In the genomic region with DNA sequence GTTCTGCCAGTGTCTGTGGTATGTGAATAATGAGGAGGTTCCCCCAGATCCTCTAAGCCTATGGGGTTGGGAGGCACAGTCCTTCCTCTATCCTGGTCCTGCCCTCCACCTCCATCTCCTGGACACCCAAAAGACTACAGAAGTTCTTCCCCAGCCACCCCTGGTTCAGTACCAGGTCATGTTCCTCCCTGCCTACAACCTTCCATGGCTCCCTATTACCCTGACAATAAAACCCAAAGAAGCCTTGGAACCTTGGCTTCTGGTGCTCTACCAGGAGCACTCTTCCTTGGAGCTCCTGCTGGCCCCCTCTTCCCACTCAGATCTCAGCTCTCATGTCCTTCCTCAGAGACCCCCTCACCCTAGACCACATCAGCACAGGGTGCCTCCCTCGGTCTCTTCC, we compare ENCODE assay signal across 22 cellular contexts. TPM values are rescaled to one million over a fixed set of nuclear protein-coding genes. Genes with fewer than 3 reads are reported as not detected.
DNase-seq lines count a peak whose midpoint lies in the region; ATAC-seq, FAIRE-seq and TF ChIP-seq lines count a peak whose summit lies in the region.
"Had no signal": no experiment of that assay in that cellular context is flagged by ENCODE, and none has a peak within 500 bp of the region (broad histone marks: within the 10 kb centered on the region; RNA-seq: fewer than 3 reads in every experiment).

No MANE protein-coding gene starts in this region.

- no peak overlapping the region for H3K27ac ChIP-seq in left ventricle myocardium inferior (replicated peaks)
- H3K27ac ChIP-seq in H1 (ENCODE audit: low read depth, low read length) = no peak overlapping the region
- H3K27ac ChIP-seq: BLaER1 treated with 17β-estradiol and CSF1 and Interleukin-3, amounts not matched to agents 10 nM and 100 nM had no signal

- H3K23me2 ChIP-seq in H1 (ENCODE audit: low read depth, low read length) = peaks cover 26% of the 10 kb centered on the region; the same call in 1 of the 2 replicates

- H3K79me2 ChIP-seq in H1 (ENCODE audit: control insufficient read depth in 1 of 2, insufficient read depth in 2 of 2, low read length in 2 of 2) = no peaks in the 10 kb centered on the region

- H2AFZ ChIP-seq in H1 (ENCODE audit: low read length) = no peak overlapping the region
- H2AFZ ChIP-seq: GM23338 had no signal

- ATAC-seq in left ventricle myocardium superior = no peak
- no peak for ATAC-seq in stimulated activated effector memory CD8-positive, alpha-beta T cell treated with anti-CD3 and anti-CD28 coated beads, Interleukin-12 subunit alpha, Interleukin-12 subunit beta, amount 100 ng/mL, for 72 hours
- ATAC-seq: CD8-positive, alpha-beta T cell; GM12878; GM23338; HCT116 had no signal

- TF ChIP-seq RAD21 in H1 (IDR thresholded peaks at IDR 0.05 in 1 of 2, conservative IDR thresholded peaks at IDR 0.05 in 1 of 2; ENCODE audit: low read depth in 2 of 2, low read length in 2 of 2) = no peak

- intact Hi-C loops in left ventricle myocardium inferior (cut with micrococcal nuclease) (no loop called here), left ventricle myocardium superior (cut with micrococcal nuclease) (no loop called here)

- peaks cover 0 to 29% of the 10 kb centered on the region in 2 experiments for H4K20me1 ChIP-seq in H1 (replicated peaks in 1 of 2; ENCODE audit: control insufficient read depth in 1 of 2, insufficient read depth in 2 of 2, low read length in 2 of 2)

- H2BK5ac ChIP-seq in H1 (ENCODE audit: low read depth, low read length) = no peak overlapping the region

- no peak overlapping the region for H3K56ac ChIP-seq in H1 (replicated peaks; ENCODE audit: insufficient read length, low read depth, low read length)

- no peak overlapping the region for H2BK12ac ChIP-seq in H1 (ENCODE audit: low read depth, low read length)

- no peak overlapping the region for H4K8ac ChIP-seq in H1 (ENCODE audit: extremely low read depth, insufficient read depth, low read length)

- H3K4me2 ChIP-seq in H1 (ENCODE audit: insufficient read depth in 1 of 2, low read depth in 2 of 2, low read length in 2 of 2) = no peak overlapping the region
- H3K4me2 ChIP-seq: GM23338 had no signal

- DNase-seq in left ventricle myocardium inferior = peak; percentile 5
- DNase-seq in left ventricle myocardium superior = no peak
- no peak for DNase-seq in H1 (ENCODE audit: low read depth in 1 of 2, low spot score in 2 of 2)
- no peak for DNase-seq in stimulated activated effector memory CD8-positive, alpha-beta T cell treated with anti-CD3 and anti-CD28 coated beads, Interleukin-12 subunit alpha, Interleukin-12 subunit beta, amount 100 ng/mL, for 72 hours (ENCODE audit: low spot score in 2 of 2)
- no peak for DNase-seq in foreskin melanocyte
- DNase-seq in immature natural killer cell = no peak
- no peak for DNase-seq in NAMALWA (ENCODE audit: low spot score)
- DNase-seq: 8988T, DMS 273 treated with DMSO at 0.1 percent for 48 hours, DMS53, DND-41, EL, H7, IMR-90 had no signal

- H3K4me1 Mint-ChIP-seq in stimulated activated effector memory CD8-positive, alpha-beta T cell treated with anti-CD3 and anti-CD28 coated beads, Interleukin-12 subunit alpha, Interleukin-12 subunit beta, amount 100 ng/mL, for 72 hours = peaks cover 6% of the 10 kb centered on the region
- H3K4me1 Mint-ChIP-seq in immature natural killer cell = no peaks in the 10 kb centered on the region
- H3K4me1 Mint-ChIP-seq: B cell, GM23338 had no signal

- H2AK5ac ChIP-seq in H1 (ENCODE audit: low read depth, low read length) = no peak overlapping the region

- H3K9me3 Mint-ChIP-seq in stimulated activated effector memory CD8-positive, alpha-beta T cell treated with anti-CD3 and anti-CD28 coated beads, Interleukin-12 subunit alpha, Interleukin-12 subunit beta, amount 100 ng/mL, for 72 hours = no peaks in the 10 kb centered on the region
- H3K9me3 Mint-ChIP-seq in immature natural killer cell = peaks cover 0 to 2% (median 0%) of the 10 kb centered on the region in 6 donors
- H3K9me3 Mint-ChIP-seq: CD8-positive, alpha-beta T cell; GM23338 had no signal

- no peak overlapping the region for H2BK15ac ChIP-seq in H1 (ENCODE audit: low read length)

- H3K4me3 ChIP-seq in left ventricle myocardium inferior (no peak overlapping the region), H1 (ENCODE audit: extremely low read depth in 1 of 4, insufficient read depth in 2 of 4, low read depth in 3 of 4, low read length in 4 of 4) (no peak overlapping the region)
- H3K4me3 ChIP-seq: BLaER1 treated with 17β-estradiol and CSF1 and Interleukin-3, amounts not matched to agents 10 nM and 100 nM; GM12878; GM23338 had no signal

- no peak overlapping the region for H2BK20ac ChIP-seq in H1 (ENCODE audit: low read length)

- H3K4me1 ChIP-seq in left ventricle myocardium inferior = no peaks in the 10 kb centered on the region
- no peaks in the 10 kb centered on the region; a peak in 1 of 7 replicates for H3K4me1 ChIP-seq in H1 (replicated peaks in 1 of 4; ENCODE audit: control insufficient read depth in 3 of 4, insufficient read depth in 4 of 4, low read length in 3 of 4)

- no peak overlapping the region for H3K14ac ChIP-seq in H1 (ENCODE audit: insufficient read length)

- H3K36me3 Mint-ChIP-seq in stimulated activated effector memory CD8-positive, alpha-beta T cell treated with anti-CD3 and anti-CD28 coated beads, Interleukin-12 subunit alpha, Interleukin-12 subunit beta, amount 100 ng/mL, for 72 hours = no peaks in the 10 kb centered on the region
- no peaks in the 10 kb centered on the region for H3K36me3 Mint-ChIP-seq in immature natural killer cell
- H3K36me3 Mint-ChIP-seq: CD8-positive, alpha-beta T cell had no signal

- H3K4ac ChIP-seq in H1 (replicated peaks; ENCODE audit: insufficient read length, low read depth, low read length) = no peak overlapping the region

- peaks cover 6% of the 10 kb centered on the region for H3K27me3 ChIP-seq in left ventricle myocardium inferior (ENCODE audit: low read depth)
- H3K27me3 ChIP-seq in H1 (replicated peaks in 1 of 4; ENCODE audit: control insufficient read depth in 3 of 4, extremely low read depth in 1 of 4, insufficient read depth in 3 of 4, low read length in 3 of 4) = peaks cover 0 to 8% (median 2%) of the 10 kb centered on the region in 4 experiments; a peak in 2 of 7 replicates
- H3K27me3 ChIP-seq: BLaER1 treated with 17β-estradiol and CSF1 and Interleukin-3, amounts not matched to agents 10 nM and 100 nM had no signal

- no peak for FAIRE-seq in H1 (lab: Jason Lieb, UNC)
- FAIRE-seq: GM12878, GM19239 had no signal

- no peak overlapping the region for H4K5ac ChIP-seq in H1 (ENCODE audit: insufficient read length, low read depth, low read length)

- no peaks in the 10 kb centered on the region for H3K79me1 ChIP-seq in H1 (ENCODE audit: low read depth, low read length)

- H3K9me3 ChIP-seq in left ventricle myocardium inferior (replicated peaks) (no peaks in the 10 kb centered on the region), H1 (ENCODE audit: insufficient read depth in 2 of 2, low read depth in 1 of 2, low read length in 1 of 2) (no peaks in the 10 kb centered on the region; a peak in 1 of 4 replicates)

- POLR2A ChIA-PET in H1 (lab: Charles Lee; ENCODE audit: partially characterized antibody) = no interaction called here

- H3K27ac Mint-ChIP-seq in stimulated activated effector memory CD8-positive, alpha-beta T cell treated with anti-CD3 and anti-CD28 coated beads, Interleukin-12 subunit alpha, Interleukin-12 subunit beta, amount 100 ng/mL, for 72 hours = peak overlapping the region; percentile 23
- H3K27ac Mint-ChIP-seq in immature natural killer cell = peak overlapping the region in 2 of 6 donors; percentile 13 to 14
- H3K27ac Mint-ChIP-seq: B cell; CD8-positive, alpha-beta T cell; GM23338 had no signal

- CTCF ChIA-PET in H1 (lab: Charles Lee; ENCODE audit: partially characterized antibody) = interaction anchor here (0.7 to 4.6 kb wide), 6 partner anchors 11 to 658 kb away, joined by 3 to 37 read pairs (median 6); no protein-coding TSS in a partner anchor

- H3K36me3 ChIP-seq in left ventricle myocardium inferior (no peaks in the 10 kb centered on the region), H1 (ENCODE audit: control insufficient read depth in 2 of 4, insufficient read depth in 4 of 4, low read length in 3 of 4) (no peaks in the 10 kb centered on the region)
- H3K36me3 ChIP-seq: BLaER1 treated with 17β-estradiol and CSF1 and Interleukin-3, amounts not matched to agents 10 nM and 100 nM had no signal

- no peak overlapping the region for H3K23ac ChIP-seq in H1 (ENCODE audit: insufficient read length)

- no peak for TF ChIP-seq POLR2A in H1 (IDR thresholded peaks at IDR 0.05; ENCODE audit: control extremely low read depth in 1 of 2, low read depth in 2 of 2, low read length in 2 of 2)

- peaks cover 2 to 8% (median 4%) of the 10 kb centered on the region in 3 donors for H3K27me3 Mint-ChIP-seq in immature natural killer cell (ENCODE audit: low read depth in 3 of 3)
- H3K27me3 Mint-ChIP-seq: B cell had no signal

- H3K9ac ChIP-seq in H1 (replicated peaks in 1 of 4; ENCODE audit: extremely low read depth in 1 of 4, low read depth in 3 of 4, low read length in 3 of 4) = no peak overlapping the region
- H3K9ac ChIP-seq: BLaER1 treated with 17β-estradiol and CSF1 and Interleukin-3, amounts not matched to agents 10 nM and 100 nM had no signal

- no peak overlapping the region for H2BK120ac ChIP-seq in H1 (replicated peaks; ENCODE audit: low read depth, low read length)

- H3K4me3 Mint-ChIP-seq in stimulated activated effector memory CD8-positive, alpha-beta T cell treated with anti-CD3 and anti-CD28 coated beads, Interleukin-12 subunit alpha, Interleukin-12 subunit beta, amount 100 ng/mL, for 72 hours = no peak overlapping the region
- no peak overlapping the region for H3K4me3 Mint-ChIP-seq in immature natural killer cell
- H3K4me3 Mint-ChIP-seq: B cell; CD8-positive, alpha-beta T cell; GM23338 had no signal

- no peak for TF ChIP-seq CTCF in left ventricle myocardium inferior (IDR thresholded peaks at IDR 0.05; ENCODE audit: borderline replicate concordance)
- TF ChIP-seq CTCF in H1 (IDR thresholded peaks at IDR 0.05; ENCODE audit: control extremely low read depth in 1 of 3, insufficient read depth in 1 of 3, low read depth in 1 of 3, low read length in 3 of 3) = no peak

- H4K91ac ChIP-seq in H1 (replicated peaks; ENCODE audit: insufficient read length, low read length) = no peak overlapping the region

- TF ChIP-seq EP300 in H1 (IDR thresholded peaks at IDR 0.05; ENCODE audit: borderline replicate concordance in 1 of 2, low read depth in 2 of 2, low read length in 2 of 2) = no peak

- H3K18ac ChIP-seq in H1 (ENCODE audit: extremely low read depth, low read length) = no peak overlapping the region

- 94% methylated on average over 1 of the region's 1 CpG; no CpG with 5 or more reads in 1 of the 2 experiments for WGBS in H1 (ENCODE audit: extremely low coverage in 1 of 2, insufficient coverage in 1 of 2, insufficient read length in 1 of 2, insufficient replicate concordance in 2 of 2, low coverage in 1 of 2, low lambda C conversion rate in 2 of 2, missing lambda C conversion rate in 1 of 2), 2 experiments

RNA-seq across cellular contexts. Expression of gene TRPM5, which starts 12.9 kb away (rescaled TPM):
- total RNA-seq in left ventricle myocardium inferior = not detected
- total RNA-seq in left ventricle myocardium superior = not detected
- total RNA-seq in H1 (2021; fragmentation: NEBNext Ultra II Directional; extraction: Animal tissue kit (Norgen Biotek cat#: 25700)) = 0.11 TPM in 1 of 2 replicates, not detected in the other
- 0.02 and 0.05 TPM in 2 replicates for polyA plus RNA-seq in H1 (2011; rRNA removed)
- 0.04 TPM for polyA plus RNA-seq in H1 (2011; cell fraction: cytosol; rRNA removed)
- polyA plus RNA-seq in H1 (2011; cell fraction: nucleus; rRNA removed) = 0.24 TPM
- 0.04 TPM in 1 of 4 replicates, not detected in the others for polyA plus RNA-seq in H1 (2012, experiment 1 of 2)
- not detected for polyA plus RNA-seq in H1 (2012, experiment 2 of 2)
- polyA plus RNA-seq in H1 (2013, experiment 1 of 2) = 0.02 TPM
- polyA plus RNA-seq in H1 (2013, experiment 2 of 2) = 0.02 TPM
- polyA minus RNA-seq in H1 (2011; rRNA and poly(A)+ RNA removed) = not detected in 2 replicates
- not detected for polyA minus RNA-seq in H1 (2011; cell fraction: cytosol; rRNA and poly(A)+ RNA removed)
- polyA minus RNA-seq in H1 (2011; cell fraction: nucleus; rRNA and poly(A)+ RNA removed) = not detected
- polyA plus RNA-seq in immature natural killer cell = not detected
- total RNA-seq: B cell, G401, GM12878, GM23338, H7, IMR-90 had no signal
- polyA plus RNA-seq: GM12878, GM23338, IMR-90 had no signal

RNA-seq across cellular contexts. Expression of gene KCNQ1, which starts 13.4 kb away (rescaled TPM):
- total RNA-seq in left ventricle myocardium inferior (41.8 TPM), left ventricle myocardium superior (49.7 TPM)
- total RNA-seq in H1 (2021; fragmentation: NEBNext Ultra II Directional; extraction: Animal tissue kit (Norgen Biotek cat#: 25700)) = 2.0 and 2.4 TPM in 2 replicates
- polyA plus RNA-seq in H1 (2011; rRNA removed) (1.9 and 2.4 TPM in 2 replicates), immature natural killer cell (1 to 10 TPM in 1 of 3 donors, under 1 TPM in 2; 0.13 to 1.1 (median 0.73) TPM)
- polyA plus RNA-seq in H1 (2011; cell fraction: cytosol; rRNA removed) = 1.4 TPM
- polyA plus RNA-seq in H1 (2011; cell fraction: nucleus; rRNA removed) = 2.3 TPM
- polyA plus RNA-seq in H1 (2012, experiment 1 of 2) = 1.4 to 2.5 TPM (median 2.0 TPM) in 4 replicates
- 2.2 TPM for polyA plus RNA-seq in H1 (2012, experiment 2 of 2)
- polyA plus RNA-seq in H1 (2013, experiment 1 of 2) = 2.0 TPM
- 2.0 TPM for polyA plus RNA-seq in H1 (2013, experiment 2 of 2)
- polyA minus RNA-seq in H1 (2011; rRNA and poly(A)+ RNA removed) = 1.3 and 2.8 TPM in 2 replicates
- 1.8 TPM for polyA minus RNA-seq in H1 (2011; cell fraction: cytosol; rRNA and poly(A)+ RNA removed)
- 6.1 TPM for polyA minus RNA-seq in H1 (2011; cell fraction: nucleus; rRNA and poly(A)+ RNA removed)
- total RNA-seq: IMR-90 had no signal

RNA-seq across cellular contexts. Expression of gene TSSC4, which starts 30.8 kb away (rescaled TPM):
- total RNA-seq in left ventricle myocardium inferior (31.7 TPM), left ventricle myocardium superior (34.8 TPM)
- total RNA-seq in H1 (2021; fragmentation: NEBNext Ultra II Directional; extraction: Animal tissue kit (Norgen Biotek cat#: 25700)) = 39.3 and 44.3 TPM in 2 replicates
- polyA plus RNA-seq in H1 (2011; rRNA removed) (34.0 and 49.6 TPM in 2 replicates), immature natural killer cell (100 to 1,000 TPM in 2 of 3 donors, 10 to 100 TPM in 1; 87.7 to 111 (median 108) TPM)
- polyA plus RNA-seq in H1 (2011; cell fraction: cytosol; rRNA removed) = 36.2 TPM
- 40.4 TPM for polyA plus RNA-seq in H1 (2011; cell fraction: nucleus; rRNA removed)
- polyA plus RNA-seq in H1 (2012, experiment 1 of 2) = 25.9 to 42.8 TPM (median 40.6 TPM) in 4 replicates
- polyA plus RNA-seq in H1 (2012, experiment 2 of 2) = 24.6 TPM
- 53.6 TPM for polyA plus RNA-seq in H1 (2013, experiment 1 of 2)
- polyA plus RNA-seq in H1 (2013, experiment 2 of 2) = 49.6 TPM
- 16.0 and 16.2 TPM in 2 replicates for polyA minus RNA-seq in H1 (2011; rRNA and poly(A)+ RNA removed)
- 19.6 TPM for polyA minus RNA-seq in H1 (2011; cell fraction: cytosol; rRNA and poly(A)+ RNA removed)
- 38.7 TPM for polyA minus RNA-seq in H1 (2011; cell fraction: nucleus; rRNA and poly(A)+ RNA removed)

RNA-seq across cellular contexts. Expression of gene CD81, which starts 54.3 kb away (rescaled TPM):
- 412 TPM for total RNA-seq in left ventricle myocardium inferior
- 653 TPM for total RNA-seq in left ventricle myocardium superior
- 238 and 240 TPM in 2 replicates for total RNA-seq in H1 (2021; fragmentation: NEBNext Ultra II Directional; extraction: Animal tissue kit (Norgen Biotek cat#: 25700))
- 309 and 386 TPM in 2 replicates for polyA plus RNA-seq in H1 (2011; rRNA removed)
- polyA plus RNA-seq in H1 (2011; cell fraction: cytosol; rRNA removed) = 189 TPM
- polyA plus RNA-seq in H1 (2011; cell fraction: nucleus; rRNA removed) = 205 TPM
- polyA plus RNA-seq in H1 (2012, experiment 1 of 2) = 237 to 356 TPM (median 324 TPM) in 4 replicates
- polyA plus RNA-seq in H1 (2012, experiment 2 of 2) = 408 TPM
- 299 TPM for polyA plus RNA-seq in H1 (2013, experiment 1 of 2)
- polyA plus RNA-seq in H1 (2013, experiment 2 of 2) = 331 TPM
- 242 and 320 TPM in 2 replicates for polyA minus RNA-seq in H1 (2011; rRNA and poly(A)+ RNA removed)
- 169 TPM for polyA minus RNA-seq in H1 (2011; cell fraction: cytosol; rRNA and poly(A)+ RNA removed)
- polyA minus RNA-seq in H1 (2011; cell fraction: nucleus; rRNA and poly(A)+ RNA removed) = 74.6 TPM
- 10 to 100 TPM; 33.1 to 56.9 (median 49.7) TPM for polyA plus RNA-seq in immature natural killer cell

Comparison
In these comparisons a context has a peak if more than half of its experiments do, and no peak if none do; other contexts are left out.
1. RNA of gene KCNQ1, which starts 13.4 kb away (total RNA-seq): 49.7 TPM in left ventricle myocardium superior (single experiment) and 41.8 TPM in left ventricle myocardium inferior (single experiment); 2.0 to 2.4 TPM in H1; every median in the first group is over 10 times any median in the second.